10 cellular contexts compared by ENCODE assay signal in the genomic region with DNA sequence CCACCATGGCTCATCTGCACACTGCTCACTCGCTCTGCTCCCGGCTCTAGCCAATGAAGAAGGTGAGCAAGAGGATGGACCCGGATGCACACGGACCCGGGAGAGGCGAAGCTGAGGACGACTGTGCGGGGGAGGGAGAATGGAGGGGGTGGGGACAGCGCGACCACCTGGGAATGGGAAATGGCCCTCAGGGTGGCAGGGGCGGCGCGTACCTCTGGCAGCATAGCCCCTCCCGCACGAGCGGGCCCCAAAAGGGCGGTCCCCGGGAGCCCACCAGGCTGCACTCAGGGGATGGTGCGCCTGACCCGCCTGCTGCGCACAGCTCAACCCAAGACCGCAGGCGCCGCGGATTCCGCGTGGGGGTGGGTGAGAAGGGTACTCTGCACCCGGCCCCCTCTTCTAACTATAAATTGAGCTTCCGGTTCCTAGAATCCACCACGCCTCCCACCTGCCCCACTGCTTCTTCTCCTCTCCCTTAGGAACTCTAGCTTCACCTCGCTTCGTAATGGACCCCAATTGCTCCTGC.
DNase-seq lines count a peak whose midpoint lies in the region; ATAC-seq and TF ChIP-seq lines count a peak whose summit lies in the region.
"Had no signal": no experiment of that assay in that cellular context is flagged by ENCODE, and none has a peak within 500 bp of the region (broad histone marks: within the 10 kb centered on the region; RNA-seq: fewer than 3 reads in every experiment).

No MANE protein-coding gene starts in this region.

- ATAC-seq in GM18502 (IDR thresholded peaks at IDR 0.05; ENCODE audit: poor library complexity, unreplicated experiment) (no peak), GM18498 (IDR thresholded peaks at IDR 0.05; ENCODE audit: unreplicated experiment) (no peak)
- ATAC-seq: body of pancreas had no signal

- peak overlapping the region; percentile 27 for H3K4me3 ChIP-seq in GM12864 (ENCODE audit: low read depth, low read length)
- peak overlapping the region; percentile 3 for H3K4me3 ChIP-seq in fibroblast of pulmonary artery (replicated peaks; ENCODE audit: low read depth, low read length)
- H3K4me3 ChIP-seq: body of pancreas had no signal

- TF ChIP-seq CTCF in GM12864 (IDR thresholded peaks at IDR 0.05; ENCODE audit: low read depth, low read length, missing control alignments) (no peak), fibroblast of pulmonary artery (IDR thresholded peaks at IDR 0.05; ENCODE audit: low read length, missing control alignments) (no peak), GM20000 (IDR thresholded peaks at IDR 0.05; ENCODE audit: extremely low read depth, missing control alignments) (no peak)

- DNase-seq in GM12864 (ENCODE audit: low read depth) = no peak
- DNase-seq in activated CD8-positive, alpha-beta memory T cell treated with anti-CD3 and anti-CD28 coated beads for 24 hours = peak; percentile 83
- DNase-seq in fibroblast of pulmonary artery (ENCODE audit: low read depth) = no peak
- peak; percentile 64 for DNase-seq in stimulated activated CD4-positive, alpha-beta T cell treated with anti-CD3 and anti-CD28 coated beads, Interleukin-15, amount 100 ng/mL, for 24 hours
- no peak for DNase-seq in hepatic stellate cell (ENCODE audit: low spot score)
- no peak for DNase-seq in GM20000 (ENCODE audit: low spot score)
- DNase-seq: body of pancreas, NCI-H526 treated with DMSO at 0.1 percent for 48 hours had no signal

Comparison
In these comparisons a context has a peak if more than half of its experiments do, and no peak if none do; other contexts are left out.
1. DNase-seq: peak in activated CD8-positive, alpha-beta memory T cell treated with anti-CD3 and anti-CD28 coated beads for 24 hours (single experiment) and stimulated activated CD4-positive, alpha-beta T cell treated with anti-CD3 and anti-CD28 coated beads, Interleukin-15, amount 100 ng/mL, for 24 hours (single experiment); none in GM12864 (single experiment), fibroblast of pulmonary artery (single experiment), hepatic stellate cell (single experiment) and GM20000 (single experiment).